In the genomic region with DNA sequence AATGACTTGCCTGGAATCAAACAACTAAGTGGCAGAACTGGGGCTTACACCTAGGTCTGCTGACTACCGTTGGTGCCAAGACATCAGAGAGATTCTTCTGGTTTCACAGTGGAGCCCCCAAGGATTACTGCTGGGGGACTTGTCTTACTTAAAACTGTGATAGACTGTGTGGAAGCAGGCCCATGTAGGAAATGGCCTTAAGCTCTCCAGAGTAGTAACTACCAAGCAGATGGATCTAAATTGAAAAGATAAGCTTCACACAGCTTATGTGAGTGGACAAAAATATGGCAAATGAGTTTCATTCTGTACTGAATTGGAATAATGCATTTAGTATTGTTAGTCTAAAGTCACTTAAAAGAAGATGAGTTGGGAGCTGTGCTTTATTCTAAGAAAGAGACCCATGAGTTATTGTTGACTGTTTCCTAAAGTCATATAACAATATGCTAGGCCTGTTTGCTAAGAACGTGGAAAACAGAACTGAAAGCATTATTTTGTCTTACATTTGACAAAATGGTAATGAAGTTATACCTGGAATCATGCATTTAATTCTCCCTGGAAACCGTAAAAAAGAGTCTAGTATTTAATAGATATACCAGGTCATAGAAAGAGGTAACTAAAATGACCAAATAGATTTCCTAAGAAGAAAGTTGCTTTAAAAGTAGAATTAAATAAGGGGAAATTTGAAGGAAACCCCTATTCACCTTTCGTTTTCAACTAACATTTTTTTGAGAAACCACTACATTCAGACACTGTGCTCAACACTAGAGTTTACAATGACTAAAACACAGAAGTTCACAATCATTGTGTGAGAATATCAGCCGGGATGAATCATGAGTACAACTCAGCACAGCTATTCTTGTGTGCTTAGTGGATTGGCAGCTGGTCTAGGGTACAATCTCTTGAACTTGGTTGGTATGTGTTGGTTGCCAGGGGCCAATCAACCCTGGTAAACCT, we compare ENCODE assay signal across 9 cellular contexts. TPM values are rescaled to one million over a fixed set of nuclear protein-coding genes. Genes with fewer than 3 reads are reported as not detected.
DNase-seq lines count a peak whose midpoint lies in the region; ATAC-seq, FAIRE-seq and TF ChIP-seq lines count a peak whose summit lies in the region.
"Had no signal": no experiment of that assay in that cellular context is flagged by ENCODE, and none has a peak within 500 bp of the region (broad histone marks: within the 10 kb centered on the region; RNA-seq: fewer than 3 reads in every experiment).

No MANE protein-coding gene starts in this region.

- H3K4me1 ChIP-seq in pancreas: no peaks in the 10 kb centered on the region

- no peak for TF ChIP-seq CTCF in pancreas (IDR thresholded peaks at IDR 0.05)

- peak overlapping the region; percentile 30 for H3K27ac Mint-ChIP-seq in activated naive CD4-positive, alpha-beta T cell treated with anti-CD3 and anti-CD28 coated beads for 36 hours
- peak overlapping the region; percentile 71 for H3K27ac Mint-ChIP-seq in activated CD8-positive, alpha-beta T cell treated with anti-CD3 and anti-CD28 coated beads, Interleukin-2, amount 10 ng/mL, durations not matched to agents 7 days and 5 days

- H3K4me1 Mint-ChIP-seq in activated naive CD4-positive, alpha-beta T cell treated with anti-CD3 and anti-CD28 coated beads for 36 hours (ENCODE audit: low read depth): peaks cover 50% of the 10 kb centered on the region
- peaks cover 48% of the 10 kb centered on the region for H3K4me1 Mint-ChIP-seq in activated CD8-positive, alpha-beta T cell treated with anti-CD3 and anti-CD28 coated beads, Interleukin-2, amount 10 ng/mL, durations not matched to agents 7 days and 5 days (ENCODE audit: low read depth)

- peak; percentile 58 for DNase-seq in activated naive CD4-positive, alpha-beta T cell treated with anti-CD3 and anti-CD28 coated beads for 36 hours
- no peak for DNase-seq in activated naive CD4-positive, alpha-beta T cell treated with anti-CD3 and anti-CD28 coated beads, Interleukin-2, amount 50 U/mL, for 16 hours
- DNase-seq in activated CD8-positive, alpha-beta T cell treated with anti-CD3 and anti-CD28 coated beads, Interleukin-2, amount 10 ng/mL, durations not matched to agents 7 days and 5 days: no peak
- no peak for DNase-seq in pancreas
- DNase-seq in NCI-H748 (lab: John Stamatoyannopoulos, UW; ENCODE audit: unreplicated experiment): no peak
- no peak for DNase-seq in HT-29 (ENCODE audit: low spot score)
- no peak for DNase-seq in NCI-H1048 (lab: John Stamatoyannopoulos, UW)

- no peak for FAIRE-seq in pancreas (lab: Jason Lieb, UNC)

- no peaks in the 10 kb centered on the region for H3K36me3 ChIP-seq in pancreas

- CTCF ChIA-PET in activated naive CD4-positive, alpha-beta T cell treated with anti-CD3 and anti-CD28 coated beads for 36 hours (lab: Charles Lee): interaction anchor here (0.6 to 2.0 kb wide), 3 partner anchors 34 to 72 kb away, joined by 4 to 10 read pairs (median 5); no protein-coding TSS in a partner anchor
- CTCF ChIA-PET in activated CD8-positive, alpha-beta T cell treated with anti-CD3 and anti-CD28 coated beads, Interleukin-2, amount 10 ng/mL, durations not matched to agents 7 days and 5 days (lab: Charles Lee): interaction anchor here (0.7 to 2.8 kb wide), 3 partner anchors 14 to 25 kb away, joined by 3 to 8 read pairs (median 3); no protein-coding TSS in a partner anchor

- no peak overlapping the region for H3K4me3 Mint-ChIP-seq in activated naive CD4-positive, alpha-beta T cell treated with anti-CD3 and anti-CD28 coated beads for 36 hours
- no peak overlapping the region for H3K4me3 Mint-ChIP-seq in activated CD8-positive, alpha-beta T cell treated with anti-CD3 and anti-CD28 coated beads, Interleukin-2, amount 10 ng/mL, durations not matched to agents 7 days and 5 days

- intact Hi-C loops in activated naive CD4-positive, alpha-beta T cell treated with anti-CD3 and anti-CD28 coated beads for 36 hours (cut with micrococcal nuclease): loop anchor here (1.0 to 5.0 kb wide), 8 partner anchors 8 to 553 kb away; a partner anchor contains a TSS
- intact Hi-C loops in pancreas (cut with DNase I): no loop called here

- 78 to 85% methylated on average over 5 of the region's 5 CpGs for WGBS in pancreas, 2 donors

- H3K36me3 Mint-ChIP-seq in activated naive CD4-positive, alpha-beta T cell treated with anti-CD3 and anti-CD28 coated beads for 36 hours (ENCODE audit: low read depth): peaks cover 1% of the 10 kb centered on the region
- peaks cover 1% of the 10 kb centered on the region for H3K36me3 Mint-ChIP-seq in activated CD8-positive, alpha-beta T cell treated with anti-CD3 and anti-CD28 coated beads, Interleukin-2, amount 10 ng/mL, durations not matched to agents 7 days and 5 days (ENCODE audit: low read depth)

- H3K9me3 ChIP-seq in pancreas: no peaks in the 10 kb centered on the region

- POLR2A ChIA-PET in activated CD8-positive, alpha-beta T cell treated with anti-CD3 and anti-CD28 coated beads, Interleukin-2, amount 10 ng/mL, durations not matched to agents 7 days and 5 days (lab: Charles Lee): interaction anchor here (0.6 to 2.4 kb wide), 3 partner anchors 20 to 35 kb away, joined by 3 to 11 read pairs (median 3); a partner anchor contains a TSS

- peaks cover 6% of the 10 kb centered on the region for H3K27me3 Mint-ChIP-seq in activated naive CD4-positive, alpha-beta T cell treated with anti-CD3 and anti-CD28 coated beads for 36 hours (ENCODE audit: low read depth)
- no peaks in the 10 kb centered on the region for H3K27me3 Mint-ChIP-seq in activated CD8-positive, alpha-beta T cell treated with anti-CD3 and anti-CD28 coated beads, Interleukin-2, amount 10 ng/mL, durations not matched to agents 7 days and 5 days (ENCODE audit: low read depth)

- peaks cover 1% of the 10 kb centered on the region for H3K9me3 Mint-ChIP-seq in activated naive CD4-positive, alpha-beta T cell treated with anti-CD3 and anti-CD28 coated beads for 36 hours
- H3K9me3 Mint-ChIP-seq in activated CD8-positive, alpha-beta T cell treated with anti-CD3 and anti-CD28 coated beads, Interleukin-2, amount 10 ng/mL, durations not matched to agents 7 days and 5 days (ENCODE audit: insufficient read depth): no peaks in the 10 kb centered on the region

- H3K27ac ChIP-seq in pancreas: no peak overlapping the region

- peak; percentile 41 for ATAC-seq in HG03060 (IDR thresholded peaks at IDR 0.05; ENCODE audit: low read depth, unreplicated experiment)
- ATAC-seq in activated CD8-positive, alpha-beta T cell treated with anti-CD3 and anti-CD28 coated beads, Interleukin-2, amount 10 ng/mL, durations not matched to agents 7 days and 5 days: peak; percentile 18
- peak in 3 of 4 donors; percentile 35 to 56 (median 56) for ATAC-seq in pancreas

- no peak overlapping the region for H3K4me3 ChIP-seq in pancreas
- H3K4me3 ChIP-seq: skin epidermis had no signal

- no peaks in the 10 kb centered on the region for H3K27me3 ChIP-seq in pancreas

RNA-seq across cellular contexts. Expression of a gene that starts 13.0 kb away (rescaled TPM):
- 10 to 100 TPM; 16.7 to 17.2 TPM for total RNA-seq in activated naive CD4-positive, alpha-beta T cell treated with anti-CD3 and anti-CD28 coated beads for 36 hours
- total RNA-seq in activated CD8-positive, alpha-beta T cell treated with anti-CD3 and anti-CD28 coated beads, Interleukin-2, amount 10 ng/mL, durations not matched to agents 7 days and 5 days: 10 to 100 TPM; 26.5 to 31.8 TPM
- total RNA-seq in pancreas: 10 to 100 TPM in 4 of 6 donors, 1 to 10 TPM in 2; 7.4 to 13.9 (median 10.6) TPM
- polyA plus RNA-seq in pancreas: 1 to 10 TPM; 3.0 to 5.6 TPM
- total RNA-seq in HT-29 (2014; rRNA removed; shearing (Covaris generic)): 22.8 and 24.5 TPM in 2 replicates

RNA-seq across cellular contexts. Expression of a gene that starts 34.4 kb away (rescaled TPM):
- total RNA-seq in activated naive CD4-positive, alpha-beta T cell treated with anti-CD3 and anti-CD28 coated beads for 36 hours: 10 to 100 TPM; 21.0 to 23.8 TPM
- total RNA-seq in activated CD8-positive, alpha-beta T cell treated with anti-CD3 and anti-CD28 coated beads, Interleukin-2, amount 10 ng/mL, durations not matched to agents 7 days and 5 days: 10 to 100 TPM; 30.3 to 33.4 TPM
- total RNA-seq in pancreas: 1 to 10 TPM; 3.0 to 7.4 (median 5.3) TPM
- polyA plus RNA-seq in pancreas: 1 to 10 TPM; 4.0 to 8.1 TPM
- 14.6 and 16.7 TPM in 2 replicates for total RNA-seq in HT-29 (2014; rRNA removed; shearing (Covaris generic))
